ENCODE assay signal across 9 cellular contexts in genomic region chr9:121207371-121207940, GRCh38. TPM values are rescaled to one million over a fixed set of nuclear protein-coding genes. Genes with fewer than 3 reads are reported as not detected.
DNase-seq lines count a peak whose midpoint lies in the region; ATAC-seq and TF ChIP-seq lines count a peak whose summit lies in the region.
"Had no signal": no experiment of that assay in that cellular context is flagged by ENCODE, and none has a peak within 500 bp of the region (broad histone marks: within the 10 kb centered on the region; RNA-seq: fewer than 3 reads in every experiment).

No MANE protein-coding gene starts in this region.

- no peak for TF ChIP-seq CTCF in glutamatergic neuron (IDR thresholded peaks at IDR 0.05; ENCODE audit: partially characterized antibody, unreplicated experiment)
- TF ChIP-seq CTCF in GM13977 (IDR thresholded peaks at IDR 0.05; ENCODE audit: extremely low read depth, insufficient read depth, missing control alignments): no peak

- no peaks in the 10 kb centered on the region for H3K9me3 Mint-ChIP-seq in activated CD8-positive, alpha-beta T cell treated with anti-CD3 and anti-CD28 coated beads, Interleukin-2, amount 10 ng/mL, durations not matched to agents 7 days and 5 days (ENCODE audit: insufficient read depth)
- peaks cover under 1% of the 10 kb centered on the region for H3K9me3 Mint-ChIP-seq in glutamatergic neuron (ENCODE audit: unreplicated experiment)

- no peak for DNase-seq in activated CD8-positive, alpha-beta T cell treated with anti-CD3 and anti-CD28 coated beads, Interleukin-2, amount 10 ng/mL, durations not matched to agents 7 days and 5 days
- DNase-seq in glutamatergic neuron (no peak), T1000 (lab: John Stamatoyannopoulos, UW) (no peak), GM13977 (ENCODE audit: low spot score) (no peak), NCI-H146 (lab: John Stamatoyannopoulos, UW) (no peak)
- DNase-seq: cerebellar nuclear complex had no signal

- no peaks in the 10 kb centered on the region for H3K27me3 Mint-ChIP-seq in activated CD8-positive, alpha-beta T cell treated with anti-CD3 and anti-CD28 coated beads, Interleukin-2, amount 10 ng/mL, durations not matched to agents 7 days and 5 days (ENCODE audit: low read depth)
- no peaks in the 10 kb centered on the region for H3K27me3 Mint-ChIP-seq in glutamatergic neuron (ENCODE audit: unreplicated experiment)

- H3K4me1 Mint-ChIP-seq in activated CD8-positive, alpha-beta T cell treated with anti-CD3 and anti-CD28 coated beads, Interleukin-2, amount 10 ng/mL, durations not matched to agents 7 days and 5 days (ENCODE audit: low read depth): peaks cover 37% of the 10 kb centered on the region
- no peaks in the 10 kb centered on the region for H3K4me1 Mint-ChIP-seq in glutamatergic neuron (ENCODE audit: low read depth, unreplicated experiment)

- peak; percentile 87 for ATAC-seq in GM18502 (IDR thresholded peaks at IDR 0.05; ENCODE audit: poor library complexity, unreplicated experiment)
- ATAC-seq in GM21381 (IDR thresholded peaks at IDR 0.05; ENCODE audit: unreplicated experiment): peak; percentile 81
- peak; percentile 86 for ATAC-seq in HG03196 (IDR thresholded peaks at IDR 0.05; ENCODE audit: unreplicated experiment)
- ATAC-seq in activated CD8-positive, alpha-beta T cell treated with anti-CD3 and anti-CD28 coated beads, Interleukin-2, amount 10 ng/mL, durations not matched to agents 7 days and 5 days: peak; percentile 68

- CTCF ChIA-PET in activated CD8-positive, alpha-beta T cell treated with anti-CD3 and anti-CD28 coated beads, Interleukin-2, amount 10 ng/mL, durations not matched to agents 7 days and 5 days (lab: Charles Lee): interaction anchor here (1.0 to 8.3 kb wide), 3 partner anchors 13 to 109 kb away, joined by 3 to 78 read pairs (median 3); no protein-coding TSS in a partner anchor

- POLR2A ChIA-PET in activated CD8-positive, alpha-beta T cell treated with anti-CD3 and anti-CD28 coated beads, Interleukin-2, amount 10 ng/mL, durations not matched to agents 7 days and 5 days (lab: Charles Lee): interaction anchor here (0.6 to 0.7 kb wide), 2 partner anchors 98 to 264 kb away, joined by 3 to 4 read pairs; no protein-coding TSS in a partner anchor

- no peak overlapping the region for H3K4me3 Mint-ChIP-seq in activated CD8-positive, alpha-beta T cell treated with anti-CD3 and anti-CD28 coated beads, Interleukin-2, amount 10 ng/mL, durations not matched to agents 7 days and 5 days
- H3K4me3 Mint-ChIP-seq in glutamatergic neuron (ENCODE audit: unreplicated experiment): no peak overlapping the region

- H3K27ac Mint-ChIP-seq in activated CD8-positive, alpha-beta T cell treated with anti-CD3 and anti-CD28 coated beads, Interleukin-2, amount 10 ng/mL, durations not matched to agents 7 days and 5 days: peak overlapping the region; percentile 80
- H3K27ac Mint-ChIP-seq in glutamatergic neuron (ENCODE audit: unreplicated experiment): no peak overlapping the region

- H3K36me3 Mint-ChIP-seq in activated CD8-positive, alpha-beta T cell treated with anti-CD3 and anti-CD28 coated beads, Interleukin-2, amount 10 ng/mL, durations not matched to agents 7 days and 5 days (ENCODE audit: low read depth): peaks cover 7% of the 10 kb centered on the region
- no peaks in the 10 kb centered on the region for H3K36me3 Mint-ChIP-seq in glutamatergic neuron (ENCODE audit: unreplicated experiment)

- in situ Hi-C loops in GM13977 (cut with MboI; ENCODE audit: low pct_unique_long_range_greater_than_20kb, low sequenced_read_pairs, unreplicated experiment): no loop called here

RNA-seq across cellular contexts. Expression of gene RAB14, which starts 5.8 kb away (rescaled TPM):
- 10 to 100 TPM; 56.7 to 68.2 TPM for total RNA-seq in activated CD8-positive, alpha-beta T cell treated with anti-CD3 and anti-CD28 coated beads, Interleukin-2, amount 10 ng/mL, durations not matched to agents 7 days and 5 days
- 50.7 TPM for total RNA-seq in glutamatergic neuron (ENCODE audit: unreplicated experiment)
